Comparison of ENCODE assay signal across 1 cellular context in genomic region chr16:87765776-87766484, GRCh38.
TF ChIP-seq lines count a peak whose summit lies in the region.

Gene KLHDC4 (minus strand): TSS chr16:87765986. CDS start chr16:87765890, 96 bp downstream.

TF ChIP-seq in K562, 482 proteins besides CTCF, POLR2A, EP300 and RAD21 (continued from another document and continues in another):
- peak; percentile 81 for TF ChIP-seq PML (IDR thresholded peaks at IDR 0.05; ENCODE audit: low read length)
- TF ChIP-seq ZNF639 (CRISPR knock-in tag; conservative IDR thresholded peaks at IDR 0.05 in 1 of 2, IDR thresholded peaks at IDR 0.05 in 1 of 2) = no peak
- peak; percentile 90 for TF ChIP-seq ZBTB12 (CRISPR knock-in tag; IDR thresholded peaks at IDR 0.05)
- no peak for TF ChIP-seq XRCC5 (IDR thresholded peaks at IDR 0.05; ENCODE audit: low read depth, low read length)
- TF ChIP-seq RAD51 (IDR thresholded peaks at IDR 0.05; ENCODE audit: borderline replicate concordance, low read depth) = no peak
- TF ChIP-seq SIN3A (IDR thresholded peaks at IDR 0.05; ENCODE audit: borderline replicate concordance in 2 of 2, control insufficient read depth in 1 of 2, low read depth in 2 of 2, low read length in 2 of 2) = peak; percentile 94 to 99
- no peak for TF ChIP-seq HNRNPK (IDR thresholded peaks at IDR 0.05; ENCODE audit: low read depth, low read length, poor library complexity, severe bottlenecking)
- no peak for TF ChIP-seq ZNF830 (CRISPR knock-in tag; IDR thresholded peaks at IDR 0.05)
- no peak for TF ChIP-seq RCOR1 (IDR thresholded peaks at IDR 0.05; ENCODE audit: borderline replicate concordance in 1 of 2, low read depth in 2 of 2, low read length in 2 of 2)
- 0 out of 2 replicates have a peak, but pooled peaks have one; percentile 22 for TF ChIP-seq AFF4 (CRISPR knock-in tag; IDR thresholded peaks at IDR 0.05)
- no peak for TF ChIP-seq ZNF785 (CRISPR knock-in tag; IDR thresholded peaks at IDR 0.05)
- no peak for TF ChIP-seq CCNT2 (IDR thresholded peaks at IDR 0.05; ENCODE audit: borderline replicate concordance, extremely low read depth, insufficient read length, low read depth, low read length)
- TF ChIP-seq ELF4 (CRISPR knock-in tag; IDR thresholded peaks at IDR 0.05) = no peak
- TF ChIP-seq TAF1 (IDR thresholded peaks at IDR 0.05; ENCODE audit: control insufficient read depth, extremely low read depth, insufficient read depth, low read length, severe bottlenecking) = peak; percentile 94
- TF ChIP-seq ZNF518B (CRISPR knock-in tag; IDR thresholded peaks at IDR 0.05) = no peak
- no peak for TF ChIP-seq NR0B1 (IDR thresholded peaks at IDR 0.05; ENCODE audit: partially characterized antibody)
- TF ChIP-seq ARID2 (IDR thresholded peaks at IDR 0.05) = no peak
- no peak for TF ChIP-seq ZNF280B (CRISPR knock-in tag; IDR thresholded peaks at IDR 0.05)
- peak; percentile 94 for TF ChIP-seq GTF2E2 (tag; IDR thresholded peaks at IDR 0.05)
- no peak for TF ChIP-seq ZBTB33 (CRISPR knock-in tag; IDR thresholded peaks at IDR 0.05)
- no peak for TF ChIP-seq CHD7 (IDR thresholded peaks at IDR 0.05; ENCODE audit: low read depth, low read length)
- TF ChIP-seq ETV6 (IDR thresholded peaks at IDR 0.05; ENCODE audit: borderline replicate concordance in 1 of 2, low read depth in 2 of 2, low read length in 1 of 2) = peak in 1 of 2 experiments; percentile 56; a peak in 1 of 4 replicates
- TF ChIP-seq ETV6 (CRISPR knock-in tag; IDR thresholded peaks at IDR 0.05; ENCODE audit: borderline replicate concordance) = no peak
- TF ChIP-seq RNF2 (IDR thresholded peaks at IDR 0.05) = peak; percentile 66; the same call in 1 of the 2 replicates
